Comparison of ENCODE assay signal across 1 cellular context in the genomic region with DNA sequence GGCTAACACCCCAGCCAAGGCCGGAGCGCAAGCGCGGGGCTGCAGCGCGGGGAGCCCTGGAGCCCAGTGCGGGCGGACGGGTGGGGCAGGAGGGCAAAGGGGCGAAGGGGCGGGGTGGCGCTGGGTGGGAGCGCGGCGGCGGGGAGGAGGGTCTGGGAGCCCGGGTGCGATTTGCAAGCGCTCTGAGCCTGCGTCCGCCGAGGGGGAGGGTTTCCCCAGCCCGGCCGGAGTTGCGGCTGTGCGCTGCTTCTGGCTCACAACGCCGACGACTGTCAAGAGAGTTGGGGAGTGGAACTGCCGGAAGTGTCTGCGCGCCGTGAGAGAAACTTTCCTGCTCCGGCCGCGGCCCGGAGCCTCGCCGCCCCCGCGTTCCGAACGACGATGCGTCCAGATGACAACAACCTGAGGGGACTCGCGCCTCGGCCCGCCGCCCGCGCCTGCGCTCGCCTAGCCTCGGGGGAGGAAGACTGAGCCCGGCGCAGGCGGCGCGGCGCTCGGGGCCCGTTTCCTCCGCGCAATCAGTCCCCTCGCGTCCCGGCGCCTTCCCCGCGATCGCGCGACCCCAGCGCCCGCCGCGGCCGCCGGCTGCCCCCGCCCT.
A peak's percentile ranks its signal among the peaks of the same experiment; 100 is the strongest.
TF ChIP-seq lines count a peak whose summit lies in the region.

A gene with protein sequence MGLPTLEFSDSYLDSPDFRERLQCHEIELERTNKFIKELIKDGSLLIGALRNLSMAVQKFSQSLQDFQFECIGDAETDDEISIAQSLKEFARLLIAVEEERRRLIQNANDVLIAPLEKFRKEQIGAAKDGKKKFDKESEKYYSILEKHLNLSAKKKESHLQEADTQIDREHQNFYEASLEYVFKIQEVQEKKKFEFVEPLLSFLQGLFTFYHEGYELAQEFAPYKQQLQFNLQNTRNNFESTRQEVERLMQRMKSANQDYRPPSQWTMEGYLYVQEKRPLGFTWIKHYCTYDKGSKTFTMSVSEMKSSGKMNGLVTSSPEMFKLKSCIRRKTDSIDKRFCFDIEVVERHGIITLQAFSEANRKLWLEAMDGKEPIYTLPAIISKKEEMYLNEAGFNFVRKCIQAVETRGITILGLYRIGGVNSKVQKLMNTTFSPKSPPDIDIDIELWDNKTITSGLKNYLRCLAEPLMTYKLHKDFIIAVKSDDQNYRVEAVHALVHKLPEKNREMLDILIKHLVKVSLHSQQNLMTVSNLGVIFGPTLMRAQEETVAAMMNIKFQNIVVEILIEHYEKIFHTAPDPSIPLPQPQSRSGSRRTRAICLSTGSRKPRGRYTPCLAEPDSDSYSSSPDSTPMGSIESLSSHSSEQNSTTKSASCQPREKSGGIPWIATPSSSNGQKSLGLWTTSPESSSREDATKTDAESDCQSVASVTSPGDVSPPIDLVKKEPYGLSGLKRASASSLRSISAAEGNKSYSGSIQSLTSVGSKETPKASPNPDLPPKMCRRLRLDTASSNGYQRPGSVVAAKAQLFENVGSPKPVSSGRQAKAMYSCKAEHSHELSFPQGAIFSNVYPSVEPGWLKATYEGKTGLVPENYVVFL (plus strand): TSS at position 257 of the 598 bp plus-strand sequence. CDS start 391 bp downstream, outside the sequence.

TF ChIP-seq in H1, 55 proteins besides CTCF, POLR2A, EP300 and RAD21 (continues in another document):
- TF ChIP-seq ASH2L (IDR thresholded peaks at IDR 0.05; ENCODE audit: low read length): peak; percentile 89
- TF ChIP-seq TEAD4 (IDR thresholded peaks at IDR 0.05; ENCODE audit: low read depth, low read length): no peak
- no peak for TF ChIP-seq CTBP2 (IDR thresholded peaks at IDR 0.05; ENCODE audit: borderline replicate concordance, insufficient read depth, insufficient read length, low read length)
- TF ChIP-seq TAF1 (IDR thresholded peaks at IDR 0.05; ENCODE audit: low read depth, low read length): peak; percentile 78
- no peak for TF ChIP-seq ZNF274 (IDR thresholded peaks at IDR 0.05; ENCODE audit: borderline replicate concordance, extremely low read depth, low read length)
- no peak for TF ChIP-seq SP1 (IDR thresholded peaks at IDR 0.05; ENCODE audit: low read depth, low read length)
- TF ChIP-seq RBBP5 (IDR thresholded peaks at IDR 0.05; ENCODE audit: borderline replicate concordance, low read depth, low read length): peak; percentile 90; the same call in 1 of the 2 replicates
- no peak for TF ChIP-seq CBX5 (IDR thresholded peaks at IDR 0.05; ENCODE audit: low read depth, low read length)
- TF ChIP-seq NANOG (IDR thresholded peaks at IDR 0.05; ENCODE audit: insufficient read depth, low read depth, low read length, poor library complexity, severe bottlenecking): no peak
- peak; percentile 27; the same call in 1 of the 2 replicates for TF ChIP-seq CREB1 (IDR thresholded peaks at IDR 0.05)
- TF ChIP-seq CHD1 (IDR thresholded peaks at IDR 0.05; ENCODE audit: low read depth, low read length): no peak
- TF ChIP-seq JUN (IDR thresholded peaks at IDR 0.05; ENCODE audit: low read depth, low read length): no peak
- no peak for TF ChIP-seq MAFK (IDR thresholded peaks at IDR 0.05; ENCODE audit: low read depth, low read length)
- 0 out of 4 replicates have a peak, but pooled peaks of 1 of the 2 experiments have one; percentile 36 for TF ChIP-seq HDAC2 (IDR thresholded peaks at IDR 0.05; ENCODE audit: borderline replicate concordance in 1 of 2, low read depth in 2 of 2, low read length in 2 of 2)
- 0 out of 2 replicates have a peak, but pooled peaks have one; percentile 24 for TF ChIP-seq PHF8 (conservative IDR thresholded peaks at IDR 0.05; ENCODE audit: low read depth, low read length)
- no peak for TF ChIP-seq EZH2 (IDR thresholded peaks at IDR 0.05; ENCODE audit: low read depth, low read length, severe bottlenecking)
- TF ChIP-seq, protein P1, sequence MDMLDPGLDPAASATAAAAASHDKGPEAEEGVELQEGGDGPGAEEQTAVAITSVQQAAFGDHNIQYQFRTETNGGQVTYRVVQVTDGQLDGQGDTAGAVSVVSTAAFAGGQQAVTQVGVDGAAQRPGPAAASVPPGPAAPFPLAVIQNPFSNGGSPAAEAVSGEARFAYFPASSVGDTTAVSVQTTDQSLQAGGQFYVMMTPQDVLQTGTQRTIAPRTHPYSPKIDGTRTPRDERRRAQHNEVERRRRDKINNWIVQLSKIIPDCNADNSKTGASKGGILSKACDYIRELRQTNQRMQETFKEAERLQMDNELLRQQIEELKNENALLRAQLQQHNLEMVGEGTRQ (IDR thresholded peaks at IDR 0.05; ENCODE audit: low read length): no peak
- TF ChIP-seq KDM4A (IDR thresholded peaks at IDR 0.05; ENCODE audit: low read depth, low read length, severe bottlenecking): peak; percentile 60
- TF ChIP-seq, protein P2, sequence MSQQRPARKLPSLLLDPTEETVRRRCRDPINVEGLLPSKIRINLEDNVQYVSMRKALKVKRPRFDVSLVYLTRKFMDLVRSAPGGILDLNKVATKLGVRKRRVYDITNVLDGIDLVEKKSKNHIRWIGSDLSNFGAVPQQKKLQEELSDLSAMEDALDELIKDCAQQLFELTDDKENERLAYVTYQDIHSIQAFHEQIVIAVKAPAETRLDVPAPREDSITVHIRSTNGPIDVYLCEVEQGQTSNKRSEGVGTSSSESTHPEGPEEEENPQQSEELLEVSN (IDR thresholded peaks at IDR 0.05): no peak
- no peak for TF ChIP-seq SP4 (IDR thresholded peaks at IDR 0.05; ENCODE audit: low read length)
- TF ChIP-seq TAF7 (optimal IDR thresholded peaks at IDR 0.05; ENCODE audit: borderline replicate concordance, low read depth, low read length): no peak
- TF ChIP-seq SIX5 (IDR thresholded peaks at IDR 0.05; ENCODE audit: low read depth, low read length): no peak
- TF ChIP-seq TCF12 (IDR thresholded peaks at IDR 0.05; ENCODE audit: low read depth, low read length): no peak
- TF ChIP-seq SUZ12 (IDR thresholded peaks at IDR 0.05; ENCODE audit: low read length): no peak
- TF ChIP-seq JUND (IDR thresholded peaks at IDR 0.05; ENCODE audit: low read length): no peak
- TF ChIP-seq RNF2 (IDR thresholded peaks at IDR 0.05; ENCODE audit: borderline replicate concordance, low read depth, low read length, missing control alignments, poor library complexity, severe bottlenecking): no peak
- no peak for TF ChIP-seq RXRA (IDR thresholded peaks at IDR 0.05; ENCODE audit: insufficient read depth, low read depth, low read length)
- TF ChIP-seq, protein P3, sequence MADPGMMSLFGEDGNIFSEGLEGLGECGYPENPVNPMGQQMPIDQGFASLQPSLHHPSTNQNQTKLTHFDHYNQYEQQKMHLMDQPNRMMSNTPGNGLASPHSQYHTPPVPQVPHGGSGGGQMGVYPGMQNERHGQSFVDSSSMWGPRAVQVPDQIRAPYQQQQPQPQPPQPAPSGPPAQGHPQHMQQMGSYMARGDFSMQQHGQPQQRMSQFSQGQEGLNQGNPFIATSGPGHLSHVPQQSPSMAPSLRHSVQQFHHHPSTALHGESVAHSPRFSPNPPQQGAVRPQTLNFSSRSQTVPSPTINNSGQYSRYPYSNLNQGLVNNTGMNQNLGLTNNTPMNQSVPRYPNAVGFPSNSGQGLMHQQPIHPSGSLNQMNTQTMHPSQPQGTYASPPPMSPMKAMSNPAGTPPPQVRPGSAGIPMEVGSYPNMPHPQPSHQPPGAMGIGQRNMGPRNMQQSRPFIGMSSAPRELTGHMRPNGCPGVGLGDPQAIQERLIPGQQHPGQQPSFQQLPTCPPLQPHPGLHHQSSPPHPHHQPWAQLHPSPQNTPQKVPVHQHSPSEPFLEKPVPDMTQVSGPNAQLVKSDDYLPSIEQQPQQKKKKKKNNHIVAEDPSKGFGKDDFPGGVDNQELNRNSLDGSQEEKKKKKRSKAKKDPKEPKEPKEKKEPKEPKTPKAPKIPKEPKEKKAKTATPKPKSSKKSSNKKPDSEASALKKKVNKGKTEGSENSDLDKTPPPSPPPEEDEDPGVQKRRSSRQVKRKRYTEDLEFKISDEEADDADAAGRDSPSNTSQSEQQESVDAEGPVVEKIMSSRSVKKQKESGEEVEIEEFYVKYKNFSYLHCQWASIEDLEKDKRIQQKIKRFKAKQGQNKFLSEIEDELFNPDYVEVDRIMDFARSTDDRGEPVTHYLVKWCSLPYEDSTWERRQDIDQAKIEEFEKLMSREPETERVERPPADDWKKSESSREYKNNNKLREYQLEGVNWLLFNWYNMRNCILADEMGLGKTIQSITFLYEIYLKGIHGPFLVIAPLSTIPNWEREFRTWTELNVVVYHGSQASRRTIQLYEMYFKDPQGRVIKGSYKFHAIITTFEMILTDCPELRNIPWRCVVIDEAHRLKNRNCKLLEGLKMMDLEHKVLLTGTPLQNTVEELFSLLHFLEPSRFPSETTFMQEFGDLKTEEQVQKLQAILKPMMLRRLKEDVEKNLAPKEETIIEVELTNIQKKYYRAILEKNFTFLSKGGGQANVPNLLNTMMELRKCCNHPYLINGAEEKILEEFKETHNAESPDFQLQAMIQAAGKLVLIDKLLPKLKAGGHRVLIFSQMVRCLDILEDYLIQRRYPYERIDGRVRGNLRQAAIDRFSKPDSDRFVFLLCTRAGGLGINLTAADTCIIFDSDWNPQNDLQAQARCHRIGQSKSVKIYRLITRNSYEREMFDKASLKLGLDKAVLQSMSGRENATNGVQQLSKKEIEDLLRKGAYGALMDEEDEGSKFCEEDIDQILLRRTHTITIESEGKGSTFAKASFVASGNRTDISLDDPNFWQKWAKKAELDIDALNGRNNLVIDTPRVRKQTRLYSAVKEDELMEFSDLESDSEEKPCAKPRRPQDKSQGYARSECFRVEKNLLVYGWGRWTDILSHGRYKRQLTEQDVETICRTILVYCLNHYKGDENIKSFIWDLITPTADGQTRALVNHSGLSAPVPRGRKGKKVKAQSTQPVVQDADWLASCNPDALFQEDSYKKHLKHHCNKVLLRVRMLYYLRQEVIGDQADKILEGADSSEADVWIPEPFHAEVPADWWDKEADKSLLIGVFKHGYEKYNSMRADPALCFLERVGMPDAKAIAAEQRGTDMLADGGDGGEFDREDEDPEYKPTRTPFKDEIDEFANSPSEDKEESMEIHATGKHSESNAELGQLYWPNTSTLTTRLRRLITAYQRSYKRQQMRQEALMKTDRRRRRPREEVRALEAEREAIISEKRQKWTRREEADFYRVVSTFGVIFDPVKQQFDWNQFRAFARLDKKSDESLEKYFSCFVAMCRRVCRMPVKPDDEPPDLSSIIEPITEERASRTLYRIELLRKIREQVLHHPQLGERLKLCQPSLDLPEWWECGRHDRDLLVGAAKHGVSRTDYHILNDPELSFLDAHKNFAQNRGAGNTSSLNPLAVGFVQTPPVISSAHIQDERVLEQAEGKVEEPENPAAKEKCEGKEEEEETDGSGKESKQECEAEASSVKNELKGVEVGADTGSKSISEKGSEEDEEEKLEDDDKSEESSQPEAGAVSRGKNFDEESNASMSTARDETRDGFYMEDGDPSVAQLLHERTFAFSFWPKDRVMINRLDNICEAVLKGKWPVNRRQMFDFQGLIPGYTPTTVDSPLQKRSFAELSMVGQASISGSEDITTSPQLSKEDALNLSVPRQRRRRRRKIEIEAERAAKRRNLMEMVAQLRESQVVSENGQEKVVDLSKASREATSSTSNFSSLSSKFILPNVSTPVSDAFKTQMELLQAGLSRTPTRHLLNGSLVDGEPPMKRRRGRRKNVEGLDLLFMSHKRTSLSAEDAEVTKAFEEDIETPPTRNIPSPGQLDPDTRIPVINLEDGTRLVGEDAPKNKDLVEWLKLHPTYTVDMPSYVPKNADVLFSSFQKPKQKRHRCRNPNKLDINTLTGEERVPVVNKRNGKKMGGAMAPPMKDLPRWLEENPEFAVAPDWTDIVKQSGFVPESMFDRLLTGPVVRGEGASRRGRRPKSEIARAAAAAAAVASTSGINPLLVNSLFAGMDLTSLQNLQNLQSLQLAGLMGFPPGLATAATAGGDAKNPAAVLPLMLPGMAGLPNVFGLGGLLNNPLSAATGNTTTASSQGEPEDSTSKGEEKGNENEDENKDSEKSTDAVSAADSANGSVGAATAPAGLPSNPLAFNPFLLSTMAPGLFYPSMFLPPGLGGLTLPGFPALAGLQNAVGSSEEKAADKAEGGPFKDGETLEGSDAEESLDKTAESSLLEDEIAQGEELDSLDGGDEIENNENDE (IDR thresholded peaks at IDR 0.05; ENCODE audit: insufficient replicate concordance, low read length): no peak
- no peak for TF ChIP-seq CBX8 (IDR thresholded peaks at IDR 0.05; ENCODE audit: borderline replicate concordance, low read depth, low read length)
- TF ChIP-seq NRF1 (IDR thresholded peaks at IDR 0.05; ENCODE audit: low read depth, low read length): peak; percentile 9; the same call in 1 of the 2 replicates
- no peak for TF ChIP-seq HDAC6 (IDR thresholded peaks at IDR 0.05; ENCODE audit: low read depth, low read length)
- TF ChIP-seq TBP (IDR thresholded peaks at IDR 0.05; ENCODE audit: low read depth, low read length): peak; percentile 30; the same call in 1 of the 2 replicates
- TF ChIP-seq GABPA (IDR thresholded peaks at IDR 0.05; ENCODE audit: borderline replicate concordance, insufficient read depth, low read length): peak; percentile 64; the same call in 1 of the 2 replicates
- no peak for TF ChIP-seq KDM1A (IDR thresholded peaks at IDR 0.05; ENCODE audit: borderline replicate concordance, low read length)
- peak; percentile 78; the same call in 1 of the 2 replicates for TF ChIP-seq POLR2AphosphoS5 (IDR thresholded peaks at IDR 0.05; ENCODE audit: low read depth, low read length)
- TF ChIP-seq, protein P4, sequence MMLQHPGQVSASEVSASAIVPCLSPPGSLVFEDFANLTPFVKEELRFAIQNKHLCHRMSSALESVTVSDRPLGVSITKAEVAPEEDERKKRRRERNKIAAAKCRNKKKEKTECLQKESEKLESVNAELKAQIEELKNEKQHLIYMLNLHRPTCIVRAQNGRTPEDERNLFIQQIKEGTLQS (IDR thresholded peaks at IDR 0.05; ENCODE audit: insufficient read depth, low read depth, low read length): no peak
- TF ChIP-seq SIRT6 (IDR thresholded peaks at IDR 0.05; ENCODE audit: low read length): no peak
- TF ChIP-seq EGR1 (IDR thresholded peaks at IDR 0.05; ENCODE audit: borderline replicate concordance, low read depth, low read length): peak; percentile 88; the same call in 1 of the 2 replicates
- no peak for TF ChIP-seq CEBPB (IDR thresholded peaks at IDR 0.05; ENCODE audit: low read depth, low read length)
- TF ChIP-seq, protein P5, sequence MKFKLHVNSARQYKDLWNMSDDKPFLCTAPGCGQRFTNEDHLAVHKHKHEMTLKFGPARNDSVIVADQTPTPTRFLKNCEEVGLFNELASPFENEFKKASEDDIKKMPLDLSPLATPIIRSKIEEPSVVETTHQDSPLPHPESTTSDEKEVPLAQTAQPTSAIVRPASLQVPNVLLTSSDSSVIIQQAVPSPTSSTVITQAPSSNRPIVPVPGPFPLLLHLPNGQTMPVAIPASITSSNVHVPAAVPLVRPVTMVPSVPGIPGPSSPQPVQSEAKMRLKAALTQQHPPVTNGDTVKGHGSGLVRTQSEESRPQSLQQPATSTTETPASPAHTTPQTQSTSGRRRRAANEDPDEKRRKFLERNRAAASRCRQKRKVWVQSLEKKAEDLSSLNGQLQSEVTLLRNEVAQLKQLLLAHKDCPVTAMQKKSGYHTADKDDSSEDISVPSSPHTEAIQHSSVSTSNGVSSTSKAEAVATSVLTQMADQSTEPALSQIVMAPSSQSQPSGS (IDR thresholded peaks at IDR 0.05; ENCODE audit: low read length): no peak
- TF ChIP-seq, protein P6, sequence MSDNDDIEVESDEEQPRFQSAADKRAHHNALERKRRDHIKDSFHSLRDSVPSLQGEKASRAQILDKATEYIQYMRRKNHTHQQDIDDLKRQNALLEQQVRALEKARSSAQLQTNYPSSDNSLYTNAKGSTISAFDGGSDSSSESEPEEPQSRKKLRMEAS (IDR thresholded peaks at IDR 0.05): peak; percentile 56
- no peak for TF ChIP-seq CHD2 (IDR thresholded peaks at IDR 0.05; ENCODE audit: low read length)
- TF ChIP-seq SP2 (IDR thresholded peaks at IDR 0.05; ENCODE audit: low read length): no peak
- TF ChIP-seq SAP30 (IDR thresholded peaks at IDR 0.05; ENCODE audit: insufficient read depth, insufficient replicate concordance, low read length): no peak
- TF ChIP-seq SIN3A (conservative IDR thresholded peaks at IDR 0.05 in 1 of 2, IDR thresholded peaks at IDR 0.05 in 1 of 2; ENCODE audit: low read depth in 1 of 2, low read length in 2 of 2): peak; percentile 83 to 88; a peak in 2 of 4 replicates
- no peak for TF ChIP-seq SRF (IDR thresholded peaks at IDR 0.05; ENCODE audit: low read depth, low read length)
